ENCODE assay signal across 8 cellular contexts in the genomic region with DNA sequence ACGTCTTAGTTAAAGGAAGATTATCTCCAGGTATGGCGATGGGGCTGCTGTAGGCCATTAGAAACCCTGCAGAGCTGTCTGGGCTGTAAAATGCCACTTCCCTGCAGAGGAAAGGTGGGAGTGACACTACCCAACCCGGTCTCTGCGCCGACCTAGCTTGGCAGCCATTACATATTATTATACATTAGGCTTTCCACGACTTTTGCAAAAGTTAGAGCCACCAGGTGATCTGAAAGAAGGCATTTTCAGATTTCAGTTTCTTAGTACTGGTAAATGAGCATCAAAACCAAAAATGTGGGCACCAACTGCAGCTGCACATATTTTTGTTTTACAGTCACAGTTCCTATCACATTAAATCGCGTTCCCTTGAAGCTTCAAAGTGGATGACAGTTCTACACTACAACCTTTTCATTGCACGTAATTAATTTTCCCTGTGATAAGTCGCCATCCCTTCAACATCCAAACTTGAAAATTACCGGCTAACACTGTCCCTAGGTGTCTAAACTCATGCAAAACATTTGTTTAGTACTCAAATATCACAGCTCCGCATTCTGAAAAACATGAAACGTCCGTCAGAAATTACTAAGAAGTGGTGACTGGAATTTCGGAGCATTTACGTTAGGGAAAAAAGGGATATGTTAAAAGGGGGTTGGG.
DNase-seq lines count a peak whose midpoint lies in the region; TF ChIP-seq lines count a peak whose summit lies in the region.

No MANE protein-coding gene starts in this region.

- no TSS peak for BruUV-seq in OCI-LY7 (replicated peaks; lab: Mats Ljungman, UMichigan)

- H3K36me3 ChIP-seq in OCI-LY7 (ENCODE audit: insufficient read depth, low read length) (no peaks in the 10 kb centered on the region), skeletal muscle tissue (ENCODE audit: control insufficient read depth in 3 of 3, insufficient read depth in 3 of 3, low read length in 3 of 3) (no peaks in the 10 kb centered on the region)

- no peak for TF ChIP-seq POLR2A in lower leg skin (IDR thresholded peaks at IDR 0.05)

- peak; percentile 36 for DNase-seq in DMS79 treated with DMSO at 0.1 percent for 48 hours (lab: John Stamatoyannopoulos, UW)
- no peak for DNase-seq in DMS79 (lab: John Stamatoyannopoulos, UW)
- no peak for DNase-seq in OCI-LY7 (ENCODE audit: low spot score)
- peak; percentile 30 for DNase-seq in epithelial cell of esophagus (ENCODE audit: low read depth)
- DNase-seq in NCI-H2196 (lab: John Stamatoyannopoulos, UW; ENCODE audit: unreplicated experiment) = no peak
- DNase-seq in NCI-H1930 (lab: John Stamatoyannopoulos, UW) = no peak
- no peak for DNase-seq in lower leg skin (ENCODE audit: low spot score in 2 of 2)

- peak overlapping the region; percentile 71 for H3K27ac ChIP-seq in OCI-LY7 (ENCODE audit: low read depth, low read length, poor library complexity, severe bottlenecking)
- peak overlapping the region; percentile 91 for H3K27ac ChIP-seq in skeletal muscle tissue (ENCODE audit: low read depth, low read length)

- peak overlapping the region; percentile 77 to 79 (median 79) for H3K9ac ChIP-seq in skeletal muscle tissue (ENCODE audit: low read depth in 1 of 3, low read length in 3 of 3)

- no peaks in the 10 kb centered on the region for H3K9me3 ChIP-seq in OCI-LY7 (ENCODE audit: low read length)
- H3K9me3 ChIP-seq in skeletal muscle tissue (ENCODE audit: control insufficient read depth in 3 of 3, low read length in 3 of 3) = no peaks in the 10 kb centered on the region

- CTCF ChIA-PET in OCI-LY7 (lab: Charles Lee; ENCODE audit: unreplicated experiment) = interaction anchor here (1.0 to 1.3 kb wide), 2 partner anchors 9 to 13 kb away, joined by 3 to 4 read pairs; no protein-coding TSS in a partner anchor

- H4K20me1 ChIP-seq in OCI-LY7 (ENCODE audit: insufficient read depth, low read length) = no peaks in the 10 kb centered on the region

- peak overlapping the region; percentile 77 for H3K4me2 ChIP-seq in OCI-LY7 (ENCODE audit: low read length)

- H3K27me3 ChIP-seq in skeletal muscle tissue (ENCODE audit: control insufficient read depth in 3 of 3, insufficient read depth in 3 of 3, low read length in 3 of 3) = no peaks in the 10 kb centered on the region

- H3K4me1 ChIP-seq in OCI-LY7 (ENCODE audit: insufficient read depth, low read length, poor library complexity, severe bottlenecking) (peaks cover 67% of the 10 kb centered on the region), skeletal muscle tissue (ENCODE audit: control insufficient read depth in 3 of 3, insufficient read depth in 3 of 3, low read length in 3 of 3) (peaks cover 8 to 15% (median 15%) of the 10 kb centered on the region in 3 donors)

- POLR2A ChIA-PET in OCI-LY7 (lab: Charles Lee) = interaction anchor here (0.8 to 9.4 kb wide), 8 partner anchors 8 to 82 kb away, joined by 4 to 205 read pairs (median 13); partner anchors contain the start of gene CHD2

- 37 to 41% methylated on average over 16 of the region's 16 CpGs for WGBS in lower leg skin, 2 donors

- H3K4me3 ChIP-seq in OCI-LY7 (ENCODE audit: low read depth, low read length, poor library complexity, severe bottlenecking) (peak overlapping the region; percentile 58), epithelial cell of esophagus (ENCODE audit: low read length) (peak overlapping the region; percentile 32), skeletal muscle tissue (ENCODE audit: low read length in 3 of 3) (peak overlapping the region; percentile 58 to 74 (median 67)), lower leg skin (ENCODE audit: low read depth, poor library complexity, severe bottlenecking) (no peak overlapping the region)

- no peaks in the 10 kb centered on the region for H3K9me2 ChIP-seq in OCI-LY7 (ENCODE audit: insufficient read depth, low read length)

- peak overlapping the region; percentile 80 for H2AFZ ChIP-seq in OCI-LY7 (ENCODE audit: low read length)

- TF ChIP-seq CTCF in OCI-LY7 (conservative IDR thresholded peaks at IDR 0.05; ENCODE audit: low read length) = no peak
- no peak for TF ChIP-seq CTCF in epithelial cell of esophagus (IDR thresholded peaks at IDR 0.05; ENCODE audit: insufficient read depth, low read depth, low read length, missing control alignments)
- no peak for TF ChIP-seq CTCF in lower leg skin (IDR thresholded peaks at IDR 0.05)

- intact Hi-C loops in OCI-LY7 (cut with micrococcal nuclease; ENCODE audit: unreplicated experiment) = no loop called here
- intact Hi-C loops in lower leg skin (cut with DNase I; ENCODE audit: low total_unique reads) = no loop called here

- peaks cover 4% of the 10 kb centered on the region; the same call in 1 of the 2 replicates for H3K79me2 ChIP-seq in OCI-LY7 (ENCODE audit: insufficient read depth, low read depth, low read length)

Comparison
In these comparisons a context has a peak if more than half of its experiments do, and no peak if none do; other contexts are left out.
1. DNase-seq: peak in DMS79 treated with DMSO at 0.1 percent for 48 hours (single experiment) and epithelial cell of esophagus (single experiment); none in DMS79 (single experiment), OCI-LY7 (single experiment), NCI-H2196 (single experiment), NCI-H1930 (0 of 2) and lower leg skin (0 of 2).